Comparison of ENCODE assay signal across 15 cellular contexts in genomic region chr14:59305231-59305630, GRCh38.
A peak's percentile ranks its signal among the peaks of the same experiment; 100 is the strongest.
DNase-seq lines count a peak whose midpoint lies in the region; TF ChIP-seq lines count a peak whose summit lies in the region.
"Had no signal": no experiment of that assay in that cellular context is flagged by ENCODE, and none has a peak within 500 bp of the region (broad histone marks: within the 10 kb centered on the region; RNA-seq: fewer than 3 reads in every experiment).

No MANE protein-coding gene starts in this region.

- intact Hi-C loops in cardiac septum (cut with DNase I) (loop anchor here (5.0 kb wide), 1 partner anchor 113 kb away; no protein-coding TSS in a partner anchor), vagina (cut with DNase I) (no loop called here), prostate gland (cut with DNase I) (no loop called here)

- H3K9me3 ChIP-seq in cardiac muscle cell (ENCODE audit: low read depth), result no peaks in the 10 kb centered on the region
- no peaks in the 10 kb centered on the region for H3K9me3 ChIP-seq in mesodermal cell (ENCODE audit: control insufficient read depth, low read length)
- no peaks in the 10 kb centered on the region for H3K9me3 ChIP-seq in vagina
- H3K9me3 ChIP-seq in prostate gland, result no peaks in the 10 kb centered on the region
- H3K9me3 ChIP-seq: adrenal gland, Peyer's patch, stomach had no signal

- peaks cover 37% of the 10 kb centered on the region for H3K4me1 ChIP-seq in cardiac muscle cell (ENCODE audit: low read depth)
- H3K4me1 ChIP-seq in mesodermal cell (ENCODE audit: control insufficient read depth, insufficient read depth, low read length, poor library complexity, severe bottlenecking), result peaks cover 41% of the 10 kb centered on the region
- peaks cover 50% of the 10 kb centered on the region for H3K4me1 ChIP-seq in vagina
- no peaks in the 10 kb centered on the region for H3K4me1 ChIP-seq in prostate gland (replicated peaks)
- H3K4me1 ChIP-seq: adrenal gland had no signal

- DNase-seq in cardiac muscle cell (ENCODE audit: low read depth in 1 of 2, low spot score in 1 of 2), result no peak
- no peak for DNase-seq in cardiac septum (ENCODE audit: low spot score)
- DNase-seq in astrocyte of the cerebellum (ENCODE audit: low read depth), result peak; percentile 41
- no peak for DNase-seq in vagina (ENCODE audit: extremely low spot score in 2 of 2)
- no peak for DNase-seq in NCI-H1694 (lab: John Stamatoyannopoulos, UW)
- no peak for DNase-seq in Ammon's horn (ENCODE audit: low spot score)
- no peak for DNase-seq in prostate gland (ENCODE audit: low spot score)
- DNase-seq: activated CD4-positive, alpha-beta T cell treated with anti-CD3 and anti-CD28 coated beads, Interleukin-2, amount 10 ng/mL, durations not matched to agents 24 days and 14 days; activated T-cell treated with anti-CD3 and anti-CD28 coated beads, Interleukin-2, amount 50 U/mL, for 48 hours; adrenal gland; Calu3; NCI-H226; Peyer's patch; stomach had no signal

- H3K4me3 ChIP-seq in cardiac muscle cell (no peak overlapping the region), astrocyte of the cerebellum (ENCODE audit: low read depth, low read length) (no peak overlapping the region), mesodermal cell (ENCODE audit: extremely low read depth, insufficient read depth, low read length, poor library complexity, severe bottlenecking) (no peak overlapping the region), vagina (no peak overlapping the region), prostate gland (no peak overlapping the region)
- H3K4me3 ChIP-seq: adrenal gland, Peyer's patch, stomach had no signal

- H3K27me3 ChIP-seq in cardiac muscle cell (no peaks in the 10 kb centered on the region), vagina (no peaks in the 10 kb centered on the region), prostate gland (replicated peaks; ENCODE audit: insufficient read depth) (no peaks in the 10 kb centered on the region)
- H3K27me3 ChIP-seq: adrenal gland, Peyer's patch, stomach had no signal

- H3K27ac ChIP-seq in cardiac muscle cell (peak overlapping the region; percentile 70), mesodermal cell (ENCODE audit: low read depth, low read length, severe bottlenecking) (peak overlapping the region; percentile 72), vagina (peak overlapping the region; percentile 25), prostate gland (no peak overlapping the region)
- H3K27ac ChIP-seq: adrenal gland, Peyer's patch, stomach had no signal

- TF ChIP-seq CTCF in cardiac muscle cell (IDR thresholded peaks at IDR 0.05; ENCODE audit: low read depth, low read length) (no peak), astrocyte of the cerebellum (IDR thresholded peaks at IDR 0.05; ENCODE audit: low read depth, low read length, missing control alignments) (no peak), vagina (IDR thresholded peaks at IDR 0.05) (no peak), prostate gland (IDR thresholded peaks at IDR 0.05) (no peak)

- H3K36me3 ChIP-seq in cardiac muscle cell (no peaks in the 10 kb centered on the region), mesodermal cell (ENCODE audit: control insufficient read depth, insufficient read depth, low read length) (no peaks in the 10 kb centered on the region), vagina (no peaks in the 10 kb centered on the region), prostate gland (no peaks in the 10 kb centered on the region)
- H3K36me3 ChIP-seq: adrenal gland, Peyer's patch, stomach had no signal

- in situ Hi-C loops in astrocyte of the cerebellum (cut with HindIII; ENCODE audit: low sequenced_read_pairs), result no loop called here

- TF ChIP-seq POLR2A in vagina (IDR thresholded peaks at IDR 0.05), result no peak
- no peak for TF ChIP-seq POLR2A in prostate gland (IDR thresholded peaks at IDR 0.05)

Comparison
In these comparisons a context has a peak if more than half of its experiments do, and no peak if none do; other contexts are left out.
1. H3K27ac ChIP-seq: peak in cardiac muscle cell (single experiment), mesodermal cell (single experiment) and vagina (single experiment); none in prostate gland (0 of 2).